In genomic region chr17:45145035-45145389, GRCh38 we compare ENCODE assay signal across 9 cellular contexts. TPM values are rescaled to one million over a fixed set of nuclear protein-coding genes. Genes with fewer than 3 reads are reported as not detected.
DNase-seq lines count a peak whose midpoint lies in the region; TF ChIP-seq lines count a peak whose summit lies in the region.
"Had no signal": no experiment of that assay in that cellular context is flagged by ENCODE, and none has a peak within 500 bp of the region (broad histone marks: within the 10 kb centered on the region; RNA-seq: fewer than 3 reads in every experiment).

No MANE protein-coding gene starts in this region.

- 87% methylated on average over 8 of the region's 8 CpGs for WGBS in hepatocyte (ENCODE audit: low lambda C conversion rate, missing lambda C conversion rate)

- in situ Hi-C loops in HAP-1 (cut with MboI; ENCODE audit: low sequenced_read_pairs): no loop called here

- TF ChIP-seq CTCF in hepatocyte (IDR thresholded peaks at IDR 0.05; ENCODE audit: poor library complexity): no peak

- H3K9ac ChIP-seq in rectal smooth muscle tissue (ENCODE audit: low read length): peak overlapping the region; percentile 44

- intact Hi-C loops in CD4-positive, alpha-beta memory T cell (cut with micrococcal nuclease): no loop called here
- intact Hi-C loops in activated CD4-positive, alpha-beta memory T cell treated with anti-CD3 and anti-CD28 coated beads for 36 hours (cut with micrococcal nuclease): loop anchor here (5.0 to 10.0 kb wide), 2 partner anchors 83 to 940 kb away; partner anchors contain the start of gene NMT1

- H3K9me2 ChIP-seq in hepatocyte (replicated peaks; ENCODE audit: insufficient read depth): no peaks in the 10 kb centered on the region

- peak overlapping the region in 4 of 7 donors; percentile 42 to 100 (median 55) for H3K27ac Mint-ChIP-seq in CD4-positive, alpha-beta memory T cell
- no peak overlapping the region for H3K27ac Mint-ChIP-seq in activated CD4-positive, alpha-beta memory T cell treated with anti-CD3 and anti-CD28 coated beads for 36 hours

- no peaks in the 10 kb centered on the region for H3K36me3 ChIP-seq in CD4-positive, alpha-beta memory T cell (ENCODE audit: insufficient read depth, low read length)
- H3K36me3 ChIP-seq in hepatocyte (replicated peaks; ENCODE audit: insufficient read depth, low read depth) (no peaks in the 10 kb centered on the region), rectal smooth muscle tissue (ENCODE audit: control insufficient read depth, insufficient read depth, low read length) (no peaks in the 10 kb centered on the region), HAP-1 (replicated peaks) (no peaks in the 10 kb centered on the region; the same call in 1 of the 2 replicates)

- H2AFZ ChIP-seq in hepatocyte: no peak overlapping the region

- peak overlapping the region in 6 of 8 donors; percentile 39 to 69 (median 49) for H3K4me3 Mint-ChIP-seq in CD4-positive, alpha-beta memory T cell
- peak overlapping the region; percentile 54 for H3K4me3 Mint-ChIP-seq in activated CD4-positive, alpha-beta memory T cell treated with anti-CD3 and anti-CD28 coated beads for 36 hours

- peak overlapping the region; percentile 35 for H3K27ac ChIP-seq in CD4-positive, alpha-beta memory T cell (ENCODE audit: low read depth, low read length)
- H3K27ac ChIP-seq in hepatocyte (peak overlapping the region; percentile 95), rectal smooth muscle tissue (ENCODE audit: low read depth, low read length) (peak overlapping the region; percentile 93)

- peaks cover 0 to 17% (median 0%) of the 10 kb centered on the region in 8 donors for H3K9me3 Mint-ChIP-seq in CD4-positive, alpha-beta memory T cell
- no peaks in the 10 kb centered on the region for H3K9me3 Mint-ChIP-seq in activated CD4-positive, alpha-beta memory T cell treated with anti-CD3 and anti-CD28 coated beads for 36 hours

- no peaks in the 10 kb centered on the region for H3K27me3 ChIP-seq in CD4-positive, alpha-beta memory T cell (ENCODE audit: insufficient read depth, low read length)
- H3K27me3 ChIP-seq in hepatocyte (no peaks in the 10 kb centered on the region), rectal smooth muscle tissue (ENCODE audit: control insufficient read depth, insufficient read depth, low read length) (no peaks in the 10 kb centered on the region), HAP-1 (ENCODE audit: low read depth) (no peaks in the 10 kb centered on the region)

- peaks cover 1 to 5% of the 10 kb centered on the region in 2 donors for H3K27me3 Mint-ChIP-seq in CD4-positive, alpha-beta memory T cell
- H3K27me3 Mint-ChIP-seq in activated CD4-positive, alpha-beta memory T cell treated with anti-CD3 and anti-CD28 coated beads for 36 hours: no peaks in the 10 kb centered on the region

- no peaks in the 10 kb centered on the region for H3K9me3 ChIP-seq in CD4-positive, alpha-beta memory T cell (ENCODE audit: control insufficient read depth in 1 of 2, low read length in 2 of 2)
- H3K9me3 ChIP-seq in hepatocyte (ENCODE audit: low read depth) (no peaks in the 10 kb centered on the region), HAP-1 (no peaks in the 10 kb centered on the region)

- H3K4me3 ChIP-seq in CD4-positive, alpha-beta memory T cell (ENCODE audit: low read length in 2 of 2): no peak overlapping the region
- no peak overlapping the region for H3K4me3 ChIP-seq in hepatocyte
- H3K4me3 ChIP-seq in rectal smooth muscle tissue (ENCODE audit: low read length): peak overlapping the region; percentile 60
- H3K4me3 ChIP-seq in HAP-1: no peak overlapping the region

- peaks cover 0 to 23% of the 10 kb centered on the region in 2 donors for H3K36me3 Mint-ChIP-seq in CD4-positive, alpha-beta memory T cell
- peaks cover 24% of the 10 kb centered on the region for H3K36me3 Mint-ChIP-seq in activated CD4-positive, alpha-beta memory T cell treated with anti-CD3 and anti-CD28 coated beads for 36 hours

- H3K79me2 ChIP-seq in hepatocyte: peaks cover 11% of the 10 kb centered on the region

- CTCF ChIA-PET in CD4-positive, alpha-beta memory T cell (lab: Charles Lee; ENCODE audit: partially characterized antibody): interaction anchor here (1.1 to 22.4 kb wide), 3 partner anchors 10 to 54 kb away, joined by 3 to 552 read pairs (median 11); partner anchors contain the start of genes ACBD4 and PLCD3
- CTCF ChIA-PET in activated CD4-positive, alpha-beta memory T cell treated with anti-CD3 and anti-CD28 coated beads for 36 hours (lab: Charles Lee): interaction anchor here (1.0 to 1.7 kb wide), 3 partner anchors 10 to 52 kb away, joined by 5 to 26 read pairs (median 14); partner anchors contain the start of gene ACBD4

- peaks cover 5% of the 10 kb centered on the region for H4K20me1 ChIP-seq in hepatocyte (ENCODE audit: insufficient read depth, poor library complexity, severe bottlenecking)

- H3K4me1 Mint-ChIP-seq in CD4-positive, alpha-beta memory T cell: peaks cover 17 to 64% (median 42%) of the 10 kb centered on the region in 4 donors
- peaks cover 38% of the 10 kb centered on the region for H3K4me1 Mint-ChIP-seq in activated CD4-positive, alpha-beta memory T cell treated with anti-CD3 and anti-CD28 coated beads for 36 hours (ENCODE audit: low read depth)

- DNase-seq in CD4-positive, alpha-beta memory T cell: peak in 1 of 5 donors; percentile 33
- DNase-seq in activated CD4-positive, alpha-beta memory T cell treated with anti-CD3 and anti-CD28 coated beads for 36 hours: no peak
- DNase-seq in hepatocyte (ENCODE audit: low spot score) (no peak), HT-29 (ENCODE audit: low spot score) (no peak), NK-92 (lab: John Stamatoyannopoulos, UW; ENCODE audit: unreplicated experiment) (no peak), HAP-1 (ENCODE audit: low spot score in 2 of 2) (no peak), KG1 (lab: John Stamatoyannopoulos, UW) (no peak)
- DNase-seq: NCI-H1694 treated with DMSO at 0.1 percent for 48 hours had no signal

- H3K4me1 ChIP-seq in CD4-positive, alpha-beta memory T cell (ENCODE audit: insufficient read depth, low read length): peaks cover 48% of the 10 kb centered on the region
- H3K4me1 ChIP-seq in hepatocyte (ENCODE audit: insufficient read depth): peaks cover 27% of the 10 kb centered on the region
- H3K4me1 ChIP-seq in rectal smooth muscle tissue (ENCODE audit: control insufficient read depth, insufficient read depth, low read length): peaks cover 13% of the 10 kb centered on the region
- no peaks in the 10 kb centered on the region for H3K4me1 ChIP-seq in HAP-1

- POLR2A ChIA-PET in CD4-positive, alpha-beta memory T cell (lab: Charles Lee; ENCODE audit: partially characterized antibody): interaction anchor here (0.6 to 10.3 kb wide), 4 partner anchors 10 to 171 kb away, joined by 3 to 865 read pairs (median 8); partner anchors contain the start of genes ACBD4 and HEXIM2
- POLR2A ChIA-PET in activated CD4-positive, alpha-beta memory T cell treated with anti-CD3 and anti-CD28 coated beads for 36 hours (lab: Charles Lee): interaction anchor here (0.7 to 1.0 kb wide), 2 partner anchors 18 to 76 kb away, joined by 3 to 4 read pairs; no protein-coding TSS in a partner anchor

- H3K4me2 ChIP-seq in hepatocyte: peak overlapping the region; percentile 75

RNA-seq across cellular contexts. Expression of gene HEXIM1, which starts 3.3 kb away (rescaled TPM):
- 10 to 100 TPM; 28.8 to 30.8 TPM for total RNA-seq in CD4-positive, alpha-beta memory T cell
- 1 to 10 TPM; 2.8 to 5.9 TPM for polyA plus RNA-seq in CD4-positive, alpha-beta memory T cell
- 10 to 100 TPM; 24.9 to 25.4 TPM for total RNA-seq in activated CD4-positive, alpha-beta memory T cell treated with anti-CD3 and anti-CD28 coated beads for 36 hours
- total RNA-seq in hepatocyte: 17.1 and 19.2 TPM in 2 replicates
- polyA plus RNA-seq in hepatocyte: 13.5 and 14.5 TPM in 2 replicates
- 9.4 and 9.6 TPM in 2 replicates for total RNA-seq in HT-29 (2014; rRNA removed; shearing (Covaris generic))

RNA-seq across cellular contexts. Expression of gene ACBD4, which starts 9.5 kb away (rescaled TPM):
- 10 to 100 TPM; 41.9 to 48.1 TPM for total RNA-seq in CD4-positive, alpha-beta memory T cell
- polyA plus RNA-seq in CD4-positive, alpha-beta memory T cell: 10 to 100 TPM; 10.3 to 10.5 TPM
- 10 to 100 TPM; 12.5 to 13.8 TPM for total RNA-seq in activated CD4-positive, alpha-beta memory T cell treated with anti-CD3 and anti-CD28 coated beads for 36 hours
- total RNA-seq in hepatocyte: 8.1 and 8.2 TPM in 2 replicates
- 11.2 and 13.7 TPM in 2 replicates for polyA plus RNA-seq in hepatocyte
- total RNA-seq in HT-29 (2014; rRNA removed; shearing (Covaris generic)): 12.0 and 12.3 TPM in 2 replicates

RNA-seq across cellular contexts. Expression of gene PLCD3, which starts 12.7 kb away (rescaled TPM):
- total RNA-seq in CD4-positive, alpha-beta memory T cell: 1 to 10 TPM; 3.8 to 6.0 TPM
- under 1 TPM; 0.30 to 0.80 TPM for polyA plus RNA-seq in CD4-positive, alpha-beta memory T cell
- total RNA-seq in activated CD4-positive, alpha-beta memory T cell treated with anti-CD3 and anti-CD28 coated beads for 36 hours: 1 to 10 TPM; 4.3 to 4.4 TPM
- 49.2 and 69.7 TPM in 2 replicates for total RNA-seq in hepatocyte
- 35.7 and 41.8 TPM in 2 replicates for polyA plus RNA-seq in hepatocyte
- total RNA-seq in HT-29 (2014; rRNA removed; shearing (Covaris generic)): 130 and 142 TPM in 2 replicates

RNA-seq across cellular contexts. Expression of gene HEXIM2, which starts 16.7 kb away (rescaled TPM):
- total RNA-seq in CD4-positive, alpha-beta memory T cell: 1 to 10 TPM; 2.7 to 5.1 TPM
- 1 to 10 TPM; 2.7 to 2.8 TPM for polyA plus RNA-seq in CD4-positive, alpha-beta memory T cell
- total RNA-seq in activated CD4-positive, alpha-beta memory T cell treated with anti-CD3 and anti-CD28 coated beads for 36 hours: 1 to 10 TPM; 5.3 to 5.6 TPM
- total RNA-seq in hepatocyte: 6.7 and 12.2 TPM in 2 replicates
- 7.6 and 10.5 TPM in 2 replicates for polyA plus RNA-seq in hepatocyte
- 9.0 and 9.5 TPM in 2 replicates for total RNA-seq in HT-29 (2014; rRNA removed; shearing (Covaris generic))

Comparison
In these comparisons a context has a peak if more than half of its experiments do, and no peak if none do; other contexts are left out.
1. H3K27ac ChIP-seq: peak in every context shown above with its lines; median percentile 95 in hepatocyte; 93 in rectal smooth muscle tissue; 35 in CD4-positive, alpha-beta memory T cell.